In the genomic region with DNA sequence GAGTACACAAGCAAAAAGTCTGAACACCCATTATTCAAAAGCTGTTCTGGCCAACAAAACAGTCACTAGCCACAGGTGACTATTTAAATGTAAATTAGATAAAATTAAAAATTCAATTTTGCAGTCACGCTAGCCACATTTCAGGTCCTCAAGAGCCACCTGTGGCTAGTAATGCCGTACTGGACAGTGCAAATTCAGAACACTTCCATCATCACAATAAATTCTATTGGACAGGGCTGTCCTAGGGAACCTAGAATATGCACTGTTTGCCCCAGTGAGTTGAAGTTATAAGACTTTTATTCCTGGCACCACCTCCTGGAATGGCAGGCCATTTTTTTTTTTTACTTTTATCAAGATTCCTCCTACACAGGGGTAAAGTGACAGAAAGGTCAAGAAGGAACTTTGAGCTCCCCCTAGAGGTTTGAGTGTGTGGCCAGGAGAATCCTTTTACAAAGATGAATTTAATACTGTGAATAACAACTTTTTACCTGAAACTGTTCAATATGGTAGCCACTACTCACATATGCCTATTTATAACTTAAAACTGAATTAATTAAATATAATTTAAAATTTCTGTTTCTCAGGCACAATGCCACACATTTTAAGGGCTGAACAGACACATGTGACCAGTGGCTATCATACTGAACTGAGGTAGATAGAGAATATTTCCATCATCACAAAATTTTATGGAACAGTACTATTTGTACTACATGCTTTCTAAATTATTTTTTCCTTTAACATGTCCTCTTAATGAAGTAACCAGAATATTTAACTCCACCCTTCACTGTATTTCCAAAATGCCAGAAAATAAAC, we compare ENCODE assay signal across 8 cellular contexts. TPM values are rescaled to one million over a fixed set of nuclear protein-coding genes. Genes with fewer than 3 reads are reported as not detected.
A peak's percentile ranks its signal among the peaks of the same experiment; 100 is the strongest.
DNase-seq lines count a peak whose midpoint lies in the region; ATAC-seq and TF ChIP-seq lines count a peak whose summit lies in the region.

No MANE protein-coding gene starts in this region.

- no peak overlapping the region for H3T11ph ChIP-seq in H9 (ENCODE audit: low read length)

- DNase-seq in cardiac muscle cell (ENCODE audit: low read depth in 1 of 2, low spot score in 1 of 2) (peak; percentile 66 to 74), Right ventricle myocardium inferior (ENCODE audit: missing footprints) (no peak), H9 (no peak), NCI-H146 (lab: John Stamatoyannopoulos, UW) (peak; percentile 42), thoracic aorta (ENCODE audit: low spot score) (no peak)
- DNase-seq in activated T-helper 1 cell treated with anti-CD3 and anti-CD28 coated beads, Interleukin-12 subunit alpha, Interleukin-12 subunit beta, Interleukin-2, Interleukin-4 antibody, amounts not matched to agents 30 ng/mL and 10 ng/mL and 1 ng/mL, durations not matched to agents 14 hours and 24 hours and 36 hours (ENCODE audit: low spot score) = peak; percentile 3

- intact Hi-C loops in Right ventricle myocardium inferior (cut with DNase I) = no loop called here
- intact Hi-C loops in activated T-helper 1 cell treated with anti-CD3 and anti-CD28 coated beads, Interleukin-12 subunit alpha, Interleukin-12 subunit beta, Interleukin-2, Interleukin-4 antibody, amounts not matched to agents 30 ng/mL and 10 ng/mL and 1 ng/mL, durations not matched to agents 14 hours and 24 hours and 36 hours (cut with micrococcal nuclease) = loop anchor here (1.0 kb wide), 3 partner anchors 30 to 124 kb away; no protein-coding TSS in a partner anchor

- H3K14ac ChIP-seq in H9 (ENCODE audit: insufficient read depth, low read length) = no peak overlapping the region

- H4K20me1 ChIP-seq in H9 (ENCODE audit: control insufficient read depth, insufficient read depth, insufficient read length) = no peaks in the 10 kb centered on the region

- H3K56ac ChIP-seq in H9 (ENCODE audit: insufficient read length, low read depth, low read length) = no peak overlapping the region

- H3K9me3 ChIP-seq in cardiac muscle cell (ENCODE audit: low read depth) (no peaks in the 10 kb centered on the region), H9 (ENCODE audit: control insufficient read depth, low read depth, low read length) (no peaks in the 10 kb centered on the region), iPS-15b (ENCODE audit: control insufficient read depth, insufficient read depth, low read length) (no peaks in the 10 kb centered on the region), thoracic aorta (no peaks in the 10 kb centered on the region)

- H3K9ac ChIP-seq in H9 (ENCODE audit: extremely low read depth, insufficient read length, low read length) = no peak overlapping the region
- H3K9ac ChIP-seq in iPS-15b (ENCODE audit: low read depth, low read length) = no peak overlapping the region

- no peaks in the 10 kb centered on the region for H3K23me2 ChIP-seq in H9 (ENCODE audit: insufficient read length, low read depth, low read length, poor library complexity, severe bottlenecking)

- H2BK120ac ChIP-seq in H9 (ENCODE audit: low read depth, low read length, poor library complexity, severe bottlenecking) = no peak overlapping the region

- peaks cover 23% of the 10 kb centered on the region for H3K4me1 ChIP-seq in cardiac muscle cell (ENCODE audit: low read depth)
- peaks cover 10% of the 10 kb centered on the region; the same call in 1 of the 2 replicates for H3K4me1 ChIP-seq in H9 (ENCODE audit: insufficient read depth, low read length)
- peaks cover 42% of the 10 kb centered on the region for H3K4me1 ChIP-seq in iPS-15b (ENCODE audit: control insufficient read depth, insufficient read depth, low read length)
- H3K4me1 ChIP-seq in thoracic aorta (ENCODE audit: control insufficient read depth in 1 of 2, low read depth in 2 of 2) = peaks cover 6 to 24% of the 10 kb centered on the region in 2 donors

- H3K27me3 Mint-ChIP-seq in H9 (ENCODE audit: low read depth) = no peaks in the 10 kb centered on the region
- H3K27me3 Mint-ChIP-seq in activated T-helper 1 cell treated with anti-CD3 and anti-CD28 coated beads, Interleukin-12 subunit alpha, Interleukin-12 subunit beta, Interleukin-2, Interleukin-4 antibody, amounts not matched to agents 30 ng/mL and 10 ng/mL and 1 ng/mL, durations not matched to agents 14 hours and 24 hours and 36 hours (ENCODE audit: insufficient read depth) = no peaks in the 10 kb centered on the region

- no peak overlapping the region for H2AFZ ChIP-seq in H9 (ENCODE audit: low read length)

- H3K4me1 Mint-ChIP-seq in H9 = peaks cover 56 to 63% of the 10 kb centered on the region in 2 experiments
- peaks cover 36% of the 10 kb centered on the region for H3K4me1 Mint-ChIP-seq in activated T-helper 1 cell treated with anti-CD3 and anti-CD28 coated beads, Interleukin-12 subunit alpha, Interleukin-12 subunit beta, Interleukin-2, Interleukin-4 antibody, amounts not matched to agents 30 ng/mL and 10 ng/mL and 1 ng/mL, durations not matched to agents 14 hours and 24 hours and 36 hours (ENCODE audit: low read depth)

- H3K36me3 ChIP-seq in cardiac muscle cell (no peaks in the 10 kb centered on the region), iPS-15b (ENCODE audit: control insufficient read depth, insufficient read depth, low read length) (no peaks in the 10 kb centered on the region), thoracic aorta (no peaks in the 10 kb centered on the region)

- H3K36me3 Mint-ChIP-seq in H9 (ENCODE audit: insufficient read depth in 1 of 3, low read depth in 3 of 3) = no peaks in the 10 kb centered on the region
- H3K36me3 Mint-ChIP-seq in activated T-helper 1 cell treated with anti-CD3 and anti-CD28 coated beads, Interleukin-12 subunit alpha, Interleukin-12 subunit beta, Interleukin-2, Interleukin-4 antibody, amounts not matched to agents 30 ng/mL and 10 ng/mL and 1 ng/mL, durations not matched to agents 14 hours and 24 hours and 36 hours (ENCODE audit: low read depth) = no peaks in the 10 kb centered on the region

- H4K5ac ChIP-seq in H9 (ENCODE audit: insufficient read length, low read depth, low read length) = no peak overlapping the region

- H3K4me2 ChIP-seq in H9 (ENCODE audit: insufficient read depth, insufficient read length, low read length) = peak overlapping the region; percentile 66

- H3K9me3 Mint-ChIP-seq in H9 = no peaks in the 10 kb centered on the region
- no peaks in the 10 kb centered on the region for H3K9me3 Mint-ChIP-seq in activated T-helper 1 cell treated with anti-CD3 and anti-CD28 coated beads, Interleukin-12 subunit alpha, Interleukin-12 subunit beta, Interleukin-2, Interleukin-4 antibody, amounts not matched to agents 30 ng/mL and 10 ng/mL and 1 ng/mL, durations not matched to agents 14 hours and 24 hours and 36 hours

- H3K27me3 ChIP-seq in cardiac muscle cell = no peaks in the 10 kb centered on the region
- no peaks in the 10 kb centered on the region for H3K27me3 ChIP-seq in H9 (ENCODE audit: insufficient read depth, low read length)
- no peaks in the 10 kb centered on the region for H3K27me3 ChIP-seq in iPS-15b (ENCODE audit: control insufficient read depth, insufficient read depth, low read length)
- no peaks in the 10 kb centered on the region for H3K27me3 ChIP-seq in thoracic aorta (replicated peaks; ENCODE audit: insufficient read depth)

- H2BK5ac ChIP-seq in H9 (ENCODE audit: insufficient read length, low read length) = no peak overlapping the region

- peak overlapping the region in 1 of 2 experiments; percentile 52; a peak in 2 of 5 replicates for H3K4me3 Mint-ChIP-seq in H9
- H3K4me3 Mint-ChIP-seq in activated T-helper 1 cell treated with anti-CD3 and anti-CD28 coated beads, Interleukin-12 subunit alpha, Interleukin-12 subunit beta, Interleukin-2, Interleukin-4 antibody, amounts not matched to agents 30 ng/mL and 10 ng/mL and 1 ng/mL, durations not matched to agents 14 hours and 24 hours and 36 hours = no peak overlapping the region

- H2AK5ac ChIP-seq in H9 (ENCODE audit: insufficient read length, low read length) = no peak overlapping the region

- no peak overlapping the region for H2BK20ac ChIP-seq in H9 (ENCODE audit: low read depth, low read length, poor library complexity, severe bottlenecking)

- H3K4ac ChIP-seq in H9 (ENCODE audit: low read depth, low read length) = no peak overlapping the region

- H3K18ac ChIP-seq in H9 (ENCODE audit: insufficient read length, low read depth, low read length) = no peak overlapping the region

- H3K27ac Mint-ChIP-seq in H9 = no peak overlapping the region
- H3K27ac Mint-ChIP-seq in activated T-helper 1 cell treated with anti-CD3 and anti-CD28 coated beads, Interleukin-12 subunit alpha, Interleukin-12 subunit beta, Interleukin-2, Interleukin-4 antibody, amounts not matched to agents 30 ng/mL and 10 ng/mL and 1 ng/mL, durations not matched to agents 14 hours and 24 hours and 36 hours = no peak overlapping the region

- peaks cover 2% of the 10 kb centered on the region for H3K79me1 ChIP-seq in H9 (ENCODE audit: insufficient read depth, low read depth, low read length, poor library complexity, severe bottlenecking)

- H2BK15ac ChIP-seq in H9 (ENCODE audit: low read depth, low read length) = no peak overlapping the region

- ATAC-seq in Right ventricle myocardium inferior (no peak), thoracic aorta (ENCODE audit: insufficient number of reproducible peaks, low FRiP score, low read depth) (no peak), HG02840 (IDR thresholded peaks at IDR 0.05; ENCODE audit: low FRiP score, unreplicated experiment) (no peak)

- H3K23ac ChIP-seq in H9 (ENCODE audit: insufficient read length, low read depth, low read length) = no peak overlapping the region

- H3K79me2 ChIP-seq in H9 (ENCODE audit: insufficient read depth, low read length) = peaks cover 51% of the 10 kb centered on the region; the same call in 1 of the 2 replicates

- H4K8ac ChIP-seq in H9 (replicated peaks; ENCODE audit: insufficient read length, low read depth, low read length) = no peak overlapping the region

- no CpG with 5 or more reads among the region's 2 CpGs for WGBS in H9 (ENCODE audit: extremely low coverage, insufficient read length, low lambda C conversion rate)

- H3K27ac ChIP-seq in cardiac muscle cell = no peak overlapping the region
- H3K27ac ChIP-seq in H9 (ENCODE audit: insufficient read length, low read depth, low read length) = no peak overlapping the region
- H3K27ac ChIP-seq in thoracic aorta = no peak overlapping the region

- no peak overlapping the region for H2BK12ac ChIP-seq in H9 (ENCODE audit: insufficient read length, low read depth, low read length)

- no peak overlapping the region for H4K91ac ChIP-seq in H9 (ENCODE audit: insufficient read length, low read depth, low read length)

- H3K4me3 ChIP-seq in cardiac muscle cell = no peak overlapping the region
- peak overlapping the region; percentile 28 for H3K4me3 ChIP-seq in iPS-15b (ENCODE audit: low read depth, low read length)
- H3K4me3 ChIP-seq in thoracic aorta = no peak overlapping the region

- TF ChIP-seq CTCF in cardiac muscle cell (IDR thresholded peaks at IDR 0.05; ENCODE audit: low read depth, low read length) (peak; percentile 78), H9 (conservative IDR thresholded peaks at IDR 0.05) (peak; percentile 88), thoracic aorta (IDR thresholded peaks at IDR 0.05) (peak; percentile 47)

RNA-seq across cellular contexts. Expression of gene MSANTD2, which starts 6.5 kb away (rescaled TPM):
- total RNA-seq in cardiac muscle cell (13.1 and 18.0 TPM in 2 replicates), Right ventricle myocardium inferior (3.8 TPM), H9 (2021) (14.5 and 18.1 TPM in 2 replicates), thoracic aorta (10 to 100 TPM; 16.4 to 29.4 TPM)
- polyA plus RNA-seq in cardiac muscle cell = 7.8 and 10.9 TPM in 2 replicates
- total RNA-seq in activated T-helper 1 cell treated with anti-CD3 and anti-CD28 coated beads, Interleukin-12 subunit alpha, Interleukin-12 subunit beta, Interleukin-2, Interleukin-4 antibody, amounts not matched to agents 30 ng/mL and 10 ng/mL and 1 ng/mL, durations not matched to agents 14 hours and 24 hours and 36 hours = 8.9 and 9.7 TPM in 2 replicates

RNA-seq across cellular contexts. Expression of gene ESAM, which starts 31.6 kb away (rescaled TPM):
- 1.5 and 1.8 TPM in 2 replicates for total RNA-seq in cardiac muscle cell
- polyA plus RNA-seq in cardiac muscle cell = 3.3 and 4.9 TPM in 2 replicates
- 43.1 TPM for total RNA-seq in Right ventricle myocardium inferior
- total RNA-seq in H9 (2021) = 0.33 and 0.92 TPM in 2 replicates
- total RNA-seq in activated T-helper 1 cell treated with anti-CD3 and anti-CD28 coated beads, Interleukin-12 subunit alpha, Interleukin-12 subunit beta, Interleukin-2, Interleukin-4 antibody, amounts not matched to agents 30 ng/mL and 10 ng/mL and 1 ng/mL, durations not matched to agents 14 hours and 24 hours and 36 hours = 0.52 and 0.64 TPM in 2 replicates
- total RNA-seq in thoracic aorta = 100 to 1,000 TPM in 1 of 2 donors, 10 to 100 TPM in 1; 54.2 to 116 TPM

RNA-seq across cellular contexts. Expression of gene VSIG2, which starts 41.6 kb away (rescaled TPM):
- total RNA-seq in cardiac muscle cell (not detected in 2 replicates), Right ventricle myocardium inferior (0.70 TPM), H9 (2021) (not detected in 2 replicates), thoracic aorta (1 to 10 TPM; 1.2 to 2.7 TPM)
- polyA plus RNA-seq in cardiac muscle cell = not detected in 2 replicates
- total RNA-seq in activated T-helper 1 cell treated with anti-CD3 and anti-CD28 coated beads, Interleukin-12 subunit alpha, Interleukin-12 subunit beta, Interleukin-2, Interleukin-4 antibody, amounts not matched to agents 30 ng/mL and 10 ng/mL and 1 ng/mL, durations not matched to agents 14 hours and 24 hours and 36 hours = not detected in 2 replicates

RNA-seq across cellular contexts. Expression of gene NRGN, which starts 53.9 kb away (rescaled TPM):
- total RNA-seq in cardiac muscle cell = 1.1 and 2.1 TPM in 2 replicates
- 1.1 and 3.5 TPM in 2 replicates for polyA plus RNA-seq in cardiac muscle cell
- 6.4 TPM for total RNA-seq in Right ventricle myocardium inferior
- 6.4 and 7.0 TPM in 2 replicates for total RNA-seq in H9 (2021)
- 3.9 and 6.1 TPM in 2 replicates for total RNA-seq in activated T-helper 1 cell treated with anti-CD3 and anti-CD28 coated beads, Interleukin-12 subunit alpha, Interleukin-12 subunit beta, Interleukin-2, Interleukin-4 antibody, amounts not matched to agents 30 ng/mL and 10 ng/mL and 1 ng/mL, durations not matched to agents 14 hours and 24 hours and 36 hours
- 10 to 100 TPM in 1 of 2 donors, 1 to 10 TPM in 1; 7.3 to 17.5 TPM for total RNA-seq in thoracic aorta

Comparison
In these comparisons a context has a peak if more than half of its experiments do, and no peak if none do; other contexts are left out.
1. DNase-seq: peak in cardiac muscle cell (2 of 2), NCI-H146 (single experiment) and activated T-helper 1 cell treated with anti-CD3 and anti-CD28 coated beads, Interleukin-12 subunit alpha, Interleukin-12 subunit beta, Interleukin-2, Interleukin-4 antibody, amounts not matched to agents 30 ng/mL and 10 ng/mL and 1 ng/mL, durations not matched to agents 14 hours and 24 hours and 36 hours (single experiment); none in Right ventricle myocardium inferior (single experiment), H9 (single experiment) and thoracic aorta (single experiment).
2. RNA of gene ESAM, which starts 31.6 kb away (total RNA-seq): 54.2 to 116 TPM in thoracic aorta and 43.1 TPM in Right ventricle myocardium inferior (single experiment); 1.5 to 1.8 TPM in cardiac muscle cell, 0.33 to 0.92 TPM in H9 and 0.52 to 0.64 TPM in activated T-helper 1 cell treated with anti-CD3 and anti-CD28 coated beads, Interleukin-12 subunit alpha, Interleukin-12 subunit beta, Interleukin-2, Interleukin-4 antibody, amounts not matched to agents 30 ng/mL and 10 ng/mL and 1 ng/mL, durations not matched to agents 14 hours and 24 hours and 36 hours; every median in the first group is over 10 times any median in the second.
3. Peak in every context shown above with its lines, with median percentiles within 50 percentile points of each other: CTCF ChIP-seq.